ENCODE assay signal across 29 cellular contexts in the genomic region with DNA sequence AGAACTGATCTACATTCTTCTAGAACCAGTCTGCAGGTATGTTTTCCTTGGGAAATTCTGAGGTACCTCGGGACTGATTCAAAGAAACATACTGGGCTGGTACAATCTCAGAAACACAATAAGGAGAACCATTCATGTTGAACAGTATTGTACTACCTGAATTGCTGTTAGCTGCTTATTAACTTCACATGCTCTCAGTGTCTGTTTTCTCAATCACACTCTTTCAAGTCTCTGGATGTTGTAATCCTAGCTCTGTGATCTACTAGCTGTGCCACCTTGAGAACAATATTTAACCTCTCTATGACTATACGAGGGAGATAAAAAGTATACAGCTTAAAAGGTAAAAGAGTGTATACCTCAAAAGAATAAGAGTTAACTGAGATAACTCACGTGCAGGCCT. TPM values are rescaled to one million over a fixed set of nuclear protein-coding genes. Genes with fewer than 3 reads are reported as not detected.
"Had no signal": no experiment of that assay in that cellular context is flagged by ENCODE, and none has a peak within 500 bp of the region (broad histone marks: within the 10 kb centered on the region; RNA-seq: fewer than 3 reads in every experiment).

No MANE protein-coding gene starts in this region.

- H3K27me3 ChIP-seq: ascending aorta, breast epithelium, esophagus squamous epithelium, gastroesophageal sphincter had no signal

- H3K4me3 ChIP-seq: ascending aorta, breast epithelium, coronary artery, esophagus squamous epithelium, gastroesophageal sphincter had no signal

- H3K36me3 ChIP-seq: ascending aorta, breast epithelium, esophagus squamous epithelium, gastroesophageal sphincter had no signal

- H3K9me3 ChIP-seq: ascending aorta, breast epithelium, esophagus squamous epithelium, gastroesophageal sphincter had no signal

- H3K4me1 ChIP-seq: ascending aorta, breast epithelium, esophagus squamous epithelium, gastroesophageal sphincter had no signal

- DNase-seq: activated CD4-positive, alpha-beta memory T cell treated with anti-CD3 and anti-CD28 coated beads for 36 hours; activated CD4-positive, alpha-beta T cell treated with anti-CD3 and anti-CD28 coated beads for 36 hours; activated CD4-positive, alpha-beta T cell treated with anti-CD3 and anti-CD28 coated beads, Interleukin-2, amount 10 ng/mL, durations not matched to agents 24 days and 14 days; activated CD4-positive, CD25-positive, alpha-beta regulatory T cell; activated CD4-positive, CD25-positive, alpha-beta regulatory T cell treated with anti-CD3 and anti-CD28 coated beads, Interleukin-2, amount 50 U/mL, for 72 hours; activated CD8-positive, alpha-beta memory T cell treated with anti-CD3 and anti-CD28 coated beads, Interleukin-2, amount 10 ng/mL, durations not matched to agents 7 days and 5 days; activated CD8-positive, alpha-beta memory T cell treated with anti-CD3 and anti-CD28 coated beads, Interleukin-2, amount 50 U/mL, for 4 hours; activated CD8-positive, alpha-beta T cell treated with anti-CD3 and anti-CD28 coated beads, Interleukin-2, amount 10 ng/mL, durations not matched to agents 7 days and 5 days; activated gamma-delta T cell; activated naive CD4-positive, alpha-beta T cell; activated naive CD4-positive, alpha-beta T cell treated with anti-CD3 and anti-CD28 coated beads, Interleukin-2, amount 10 ng/mL, durations not matched to agents 7 days and 5 days; activated naive CD8-positive, alpha-beta T cell treated with anti-CD3 and anti-CD28 coated beads, Interleukin-2, amount 10 ng/mL, durations not matched to agents 7 days and 5 days; activated T-cell treated with anti-CD3 and anti-CD28 coated beads, Interleukin-2, amount 50 U/mL, for 1 hour; activated T-cell treated with anti-CD3 and anti-CD28 coated beads, Interleukin-2, amount 50 U/mL, for 48 hours; effector CD4-positive, alpha-beta T cell; effector memory CD8-positive, alpha-beta T cell; esophagus squamous epithelium; foreskin melanocyte; T-helper 2 cell had no signal

- H3K27ac ChIP-seq: ascending aorta, breast epithelium, coronary artery, esophagus squamous epithelium, gastroesophageal sphincter had no signal

- ATAC-seq: activated CD4-positive, alpha-beta T cell treated with anti-CD3 and anti-CD28 coated beads for 36 hours; activated CD8-positive, alpha-beta memory T cell treated with anti-CD3 and anti-CD28 coated beads, Interleukin-2, amount 10 ng/mL, durations not matched to agents 7 days and 5 days; activated CD8-positive, alpha-beta T cell treated with anti-CD3 and anti-CD28 coated beads, Interleukin-2, amount 10 ng/mL, durations not matched to agents 7 days and 5 days; activated naive CD4-positive, alpha-beta T cell treated with anti-CD3 and anti-CD28 coated beads, Interleukin-2, amount 50 U/mL, for 72 hours; effector memory CD8-positive, alpha-beta T cell; gastroesophageal sphincter had no signal

RNA-seq across cellular contexts. Expression of a gene that starts 10.3 kb away (rescaled TPM):
- total RNA-seq: activated CD4-positive, alpha-beta memory T cell treated with anti-CD3 and anti-CD28 coated beads for 36 hours; activated CD4-positive, alpha-beta T cell treated with anti-CD3 and anti-CD28 coated beads for 36 hours; activated CD4-positive, alpha-beta T cell treated with anti-CD3 and anti-CD28 coated beads, Interleukin-2, amount 10 ng/mL, durations not matched to agents 24 days and 14 days; activated CD8-positive, alpha-beta memory T cell treated with anti-CD3 and anti-CD28 coated beads for 36 hours; activated CD8-positive, alpha-beta memory T cell treated with anti-CD3 and anti-CD28 coated beads, Interleukin-2, amount 10 ng/mL, durations not matched to agents 7 days and 5 days; activated CD8-positive, alpha-beta T cell treated with anti-CD3 and anti-CD28 coated beads, Interleukin-2, amount 10 ng/mL, durations not matched to agents 7 days and 5 days; activated naive CD4-positive, alpha-beta T cell treated with anti-CD3 and anti-CD28 coated beads, Interleukin-2, amount 50 U/mL, for 72 hours; activated naive CD8-positive, alpha-beta T cell treated with anti-CD3 and anti-CD28 coated beads, Interleukin-2, amount 10 ng/mL, durations not matched to agents 7 days and 5 days; activated T-helper 1 cell treated with anti-CD3 and anti-CD28 coated beads, Interleukin-12 subunit alpha, Interleukin-12 subunit beta, Interleukin-2, Interleukin-4 antibody, amounts not matched to agents 30 ng/mL and 10 ng/mL and 1 ng/mL, durations not matched to agents 14 hours and 24 hours and 36 hours; activated T-helper 2 cell treated with anti-CD3 and anti-CD28 coated beads, Interferon-gamma antibody, Interleukin-2, Interleukin-4, amounts not matched to agents 10 μg/mL and 5 μg/mL and 100 μg/mL, durations not matched to agents 14 hours and 24 hours and 36 hours; glomerular endothelial cell; T-helper 1 cell treated with Interleukin-12 subunit alpha and Interleukin-12 subunit beta and Interleukin-4 antibody, amounts not matched to agents 30 ng/mL and 1 ng/mL, for 36 hours had no signal

RNA-seq across cellular contexts. Expression of a gene that starts 24.4 kb away (rescaled TPM):
- total RNA-seq: activated CD4-positive, alpha-beta memory T cell treated with anti-CD3 and anti-CD28 coated beads for 36 hours; activated CD8-positive, alpha-beta memory T cell treated with anti-CD3 and anti-CD28 coated beads for 36 hours; activated CD8-positive, alpha-beta T cell treated with anti-CD3 and anti-CD28 coated beads, Interleukin-2, amount 10 ng/mL, durations not matched to agents 7 days and 5 days; activated naive CD8-positive, alpha-beta T cell treated with anti-CD3 and anti-CD28 coated beads, Interleukin-2, amount 10 ng/mL, durations not matched to agents 7 days and 5 days; activated T-helper 2 cell treated with anti-CD3 and anti-CD28 coated beads, Interferon-gamma antibody, Interleukin-2, Interleukin-4, amounts not matched to agents 10 μg/mL and 5 μg/mL and 100 μg/mL, durations not matched to agents 14 hours and 24 hours and 36 hours had no signal
